In the genomic region with DNA sequence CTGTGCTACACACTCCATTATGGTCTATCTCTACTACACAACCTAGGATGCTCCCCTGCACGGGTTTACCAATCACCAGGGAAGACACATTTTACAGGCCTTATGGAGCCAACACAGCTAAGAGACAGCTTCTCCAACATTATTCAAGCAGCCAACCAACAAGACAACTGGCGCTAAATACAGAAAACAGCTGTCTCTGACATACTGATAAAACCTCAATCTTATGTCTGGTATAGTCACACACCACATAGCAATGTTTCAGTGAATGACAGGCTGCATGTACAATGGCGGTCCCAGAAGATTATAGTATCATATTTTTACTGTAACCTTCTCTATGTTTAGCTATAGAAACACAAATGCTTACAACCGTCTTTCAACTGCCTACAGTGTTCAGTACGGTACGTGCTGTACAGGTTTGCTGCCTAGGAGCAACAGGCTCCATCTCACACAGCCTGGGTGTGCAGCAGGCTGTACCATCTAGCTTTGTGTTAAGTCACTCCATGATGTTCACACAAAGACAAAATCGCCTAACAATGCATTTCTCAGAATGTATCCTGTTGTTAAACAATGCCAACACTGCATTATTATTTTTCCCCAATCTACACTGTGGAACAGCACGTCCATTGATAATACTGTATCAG, we compare ENCODE assay signal across 2 cellular contexts.
TF ChIP-seq lines count a peak whose summit lies in the region.

No MANE protein-coding gene starts in this region.

TF ChIP-seq in GM12891, 5 proteins besides CTCF, POLR2A, EP300 and RAD21:
- TF ChIP-seq POLR2AphosphoS5 (IDR thresholded peaks at IDR 0.05; ENCODE audit: low read depth, low read length) (no peak), SPI1 (IDR thresholded peaks at IDR 0.05; ENCODE audit: low read depth, low read length) (no peak), PAX5 (IDR thresholded peaks at IDR 0.05; ENCODE audit: insufficient read depth, low read length, severe bottlenecking) (no peak), POU2F2 (IDR thresholded peaks at IDR 0.05; ENCODE audit: low read depth, low read length) (no peak), TAF1 (IDR thresholded peaks at IDR 0.05; ENCODE audit: low read depth, low read length) (no peak)

TF ChIP-seq in GM12878, 131 proteins besides CTCF, POLR2A, EP300 and RAD21:
- no peak for TF ChIP-seq SRF (IDR thresholded peaks at IDR 0.05; ENCODE audit: low read depth in 2 of 2, low read length in 2 of 2)
- no peak for TF ChIP-seq SPI1 (IDR thresholded peaks at IDR 0.05; ENCODE audit: borderline replicate concordance, insufficient read depth, low read depth, low read length)
- TF ChIP-seq POLR2AphosphoS5 (IDR thresholded peaks at IDR 0.05; ENCODE audit: low read length), result 0 out of 2 replicates have a peak, but pooled peaks have one; percentile 26
- TF ChIP-seq NRF1 (conservative IDR thresholded peaks at IDR 0.05; ENCODE audit: low read depth, low read length), result no peak
